ENCODE assay signal across 1 cellular context in the genomic region with DNA sequence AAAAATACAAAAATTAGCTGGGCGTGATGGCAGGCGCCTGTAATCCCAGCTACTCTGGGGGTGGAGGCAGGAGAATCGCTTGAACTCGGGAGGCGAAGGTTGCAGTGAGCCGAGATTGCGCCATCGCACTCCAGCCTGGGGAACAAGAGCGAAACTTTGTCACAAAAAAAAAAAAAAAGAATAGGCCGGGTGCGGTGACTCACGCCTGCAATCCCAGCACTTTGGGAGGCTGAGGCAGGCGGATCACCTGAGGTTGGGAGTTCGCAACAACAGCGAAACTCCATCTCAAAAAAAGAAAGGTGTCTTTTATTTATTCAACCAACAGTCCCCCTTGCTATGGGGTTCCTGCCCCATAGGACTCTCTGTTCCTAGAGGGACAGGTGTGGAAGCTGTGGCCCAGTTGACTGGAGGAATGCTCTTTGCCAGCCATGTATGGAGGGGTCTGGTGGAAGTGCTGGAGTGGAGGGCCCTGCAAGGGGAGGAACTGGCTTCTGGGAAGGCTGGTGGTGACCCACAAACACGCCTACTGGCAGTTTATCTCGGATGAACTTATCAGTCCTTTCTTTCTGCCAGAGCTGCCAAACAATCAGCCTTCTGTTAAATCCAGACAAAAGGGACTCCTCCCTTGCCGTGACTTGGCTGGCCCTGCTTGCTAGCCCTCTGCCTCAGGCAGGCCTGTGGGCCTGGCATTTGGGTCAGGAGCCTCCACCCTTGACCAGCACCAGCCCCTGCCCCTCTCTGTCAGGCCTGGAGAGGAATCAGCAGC.
TF ChIP-seq lines count a peak whose summit lies in the region.

No MANE protein-coding gene starts in this region.

TF ChIP-seq in HepG2, 621 proteins besides CTCF, POLR2A, EP300 and RAD21 (continued from another document and continues in another):
- TF ChIP-seq, protein P1, sequence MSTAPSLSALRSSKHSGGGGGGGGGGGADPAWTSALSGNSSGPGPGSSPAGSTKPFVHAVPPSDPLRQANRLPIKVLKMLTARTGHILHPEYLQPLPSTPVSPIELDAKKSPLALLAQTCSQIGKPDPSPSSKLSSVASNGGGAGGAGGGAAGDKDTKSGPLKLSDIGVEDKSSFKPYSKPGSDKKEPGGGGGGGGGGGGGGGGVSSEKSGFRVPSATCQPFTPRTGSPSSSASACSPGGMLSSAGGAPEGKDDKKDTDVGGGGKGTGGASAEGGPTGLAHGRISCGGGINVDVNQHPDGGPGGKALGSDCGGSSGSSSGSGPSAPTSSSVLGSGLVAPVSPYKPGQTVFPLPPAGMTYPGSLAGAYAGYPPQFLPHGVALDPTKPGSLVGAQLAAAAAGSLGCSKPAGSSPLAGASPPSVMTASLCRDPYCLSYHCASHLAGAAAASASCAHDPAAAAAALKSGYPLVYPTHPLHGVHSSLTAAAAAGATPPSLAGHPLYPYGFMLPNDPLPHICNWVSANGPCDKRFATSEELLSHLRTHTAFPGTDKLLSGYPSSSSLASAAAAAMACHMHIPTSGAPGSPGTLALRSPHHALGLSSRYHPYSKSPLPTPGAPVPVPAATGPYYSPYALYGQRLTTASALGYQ (CRISPR knock-in tag; IDR thresholded peaks at IDR 0.05), result 0 out of 2 replicates have a peak, but pooled peaks have one; percentile 30
- TF ChIP-seq ZBTB1 (CRISPR knock-in tag; IDR thresholded peaks at IDR 0.05; ENCODE audit: borderline replicate concordance) (no peak), CEBPG (CRISPR knock-in tag; IDR thresholded peaks at IDR 0.05) (peak; percentile 83), MAZ (IDR thresholded peaks at IDR 0.05; ENCODE audit: borderline replicate concordance, low read depth, low read length) (no peak), MAZ (CRISPR knock-in tag; IDR thresholded peaks at IDR 0.05; ENCODE audit: low read depth) (no peak), ZBTB42 (CRISPR knock-in tag; IDR thresholded peaks at IDR 0.05) (no peak), PAX8 (CRISPR knock-in tag; IDR thresholded peaks at IDR 0.05; ENCODE audit: borderline replicate concordance) (no peak), TCF12 (IDR thresholded peaks at IDR 0.05) (no peak), TCF12 (CRISPR knock-in tag; IDR thresholded peaks at IDR 0.05) (0 out of 2 replicates have a peak, but pooled peaks have one; percentile 13), ZKSCAN5 (CRISPR knock-in tag; IDR thresholded peaks at IDR 0.05) (no peak), ZNF292 (CRISPR knock-in tag; IDR thresholded peaks at IDR 0.05; ENCODE audit: borderline replicate concordance, low read depth) (no peak), GPN1 (CRISPR knock-in tag; IDR thresholded peaks at IDR 0.05; ENCODE audit: borderline replicate concordance) (no peak), KAT2B (IDR thresholded peaks at IDR 0.05; ENCODE audit: borderline replicate concordance, low read depth, low read length) (no peak), ZNF230 (CRISPR knock-in tag; IDR thresholded peaks at IDR 0.05) (no peak), ZNF343 (CRISPR knock-in tag; IDR thresholded peaks at IDR 0.05) (no peak), ZBTB7B (CRISPR knock-in tag; IDR thresholded peaks at IDR 0.05) (no peak), NR2F2 (IDR thresholded peaks at IDR 0.05; ENCODE audit: borderline replicate concordance, low read depth) (no peak), ZC3H4 (CRISPR knock-in tag; IDR thresholded peaks at IDR 0.05; ENCODE audit: borderline replicate concordance) (no peak), ZNF572 (CRISPR knock-in tag; IDR thresholded peaks at IDR 0.05) (no peak), ZNF350 (CRISPR knock-in tag; IDR thresholded peaks at IDR 0.05; ENCODE audit: borderline replicate concordance, low read depth) (no peak; the same call in 1 of the 2 replicates), ZNF326 (CRISPR knock-in tag; IDR thresholded peaks at IDR 0.05; ENCODE audit: borderline replicate concordance) (no peak), MTA3 (CRISPR knock-in tag; IDR thresholded peaks at IDR 0.05) (no peak), ISX (CRISPR knock-in tag; conservative IDR thresholded peaks at IDR 0.05) (no peak), CEBPB (IDR thresholded peaks at IDR 0.05; ENCODE audit: borderline replicate concordance, low read depth, low read length) (peak; percentile 86), ZNF709 (CRISPR knock-in tag; IDR thresholded peaks at IDR 0.05) (no peak), KAT8 (CRISPR knock-in tag; IDR thresholded peaks at IDR 0.05) (0 out of 2 replicates have a peak, but pooled peaks have one; percentile 31), SRSF9 (IDR thresholded peaks at IDR 0.05; ENCODE audit: borderline replicate concordance, insufficient read depth, low read depth, low read length, poor library complexity, severe bottlenecking) (no peak), THAP11 (CRISPR knock-in tag; IDR thresholded peaks at IDR 0.05) (0 out of 2 replicates have a peak, but pooled peaks have one; percentile 16), MATR3 (CRISPR knock-in tag; IDR thresholded peaks at IDR 0.05) (no peak), ZFP62 (CRISPR knock-in tag; IDR thresholded peaks at IDR 0.05) (no peak), ZNF264 (CRISPR knock-in tag; IDR thresholded peaks at IDR 0.05) (no peak), ZNF282 (IDR thresholded peaks at IDR 0.05; ENCODE audit: partially characterized antibody) (no peak), ISL2 (CRISPR knock-in tag; IDR thresholded peaks at IDR 0.05) (peak; percentile 36; the same call in 1 of the 2 replicates), ZNF567 (CRISPR knock-in tag; IDR thresholded peaks at IDR 0.05; ENCODE audit: borderline replicate concordance) (no peak), NR1H2 (CRISPR knock-in tag; IDR thresholded peaks at IDR 0.05; ENCODE audit: borderline replicate concordance, low read depth) (no peak), ARNT (IDR thresholded peaks at IDR 0.05) (no peak), SMAD1 (CRISPR knock-in tag; IDR thresholded peaks at IDR 0.05; ENCODE audit: borderline replicate concordance, low read depth) (no peak), ZNF558 (CRISPR knock-in tag; IDR thresholded peaks at IDR 0.05; ENCODE audit: borderline replicate concordance) (no peak), SYNCRIP (IDR thresholded peaks at IDR 0.05; ENCODE audit: insufficient read depth, low read depth, low read length) (no peak)
- TF ChIP-seq, protein P2, sequence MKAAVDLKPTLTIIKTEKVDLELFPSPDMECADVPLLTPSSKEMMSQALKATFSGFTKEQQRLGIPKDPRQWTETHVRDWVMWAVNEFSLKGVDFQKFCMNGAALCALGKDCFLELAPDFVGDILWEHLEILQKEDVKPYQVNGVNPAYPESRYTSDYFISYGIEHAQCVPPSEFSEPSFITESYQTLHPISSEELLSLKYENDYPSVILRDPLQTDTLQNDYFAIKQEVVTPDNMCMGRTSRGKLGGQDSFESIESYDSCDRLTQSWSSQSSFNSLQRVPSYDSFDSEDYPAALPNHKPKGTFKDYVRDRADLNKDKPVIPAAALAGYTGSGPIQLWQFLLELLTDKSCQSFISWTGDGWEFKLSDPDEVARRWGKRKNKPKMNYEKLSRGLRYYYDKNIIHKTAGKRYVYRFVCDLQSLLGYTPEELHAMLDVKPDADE (CRISPR knock-in tag; IDR thresholded peaks at IDR 0.05), result no peak
- TF ChIP-seq, protein P3, sequence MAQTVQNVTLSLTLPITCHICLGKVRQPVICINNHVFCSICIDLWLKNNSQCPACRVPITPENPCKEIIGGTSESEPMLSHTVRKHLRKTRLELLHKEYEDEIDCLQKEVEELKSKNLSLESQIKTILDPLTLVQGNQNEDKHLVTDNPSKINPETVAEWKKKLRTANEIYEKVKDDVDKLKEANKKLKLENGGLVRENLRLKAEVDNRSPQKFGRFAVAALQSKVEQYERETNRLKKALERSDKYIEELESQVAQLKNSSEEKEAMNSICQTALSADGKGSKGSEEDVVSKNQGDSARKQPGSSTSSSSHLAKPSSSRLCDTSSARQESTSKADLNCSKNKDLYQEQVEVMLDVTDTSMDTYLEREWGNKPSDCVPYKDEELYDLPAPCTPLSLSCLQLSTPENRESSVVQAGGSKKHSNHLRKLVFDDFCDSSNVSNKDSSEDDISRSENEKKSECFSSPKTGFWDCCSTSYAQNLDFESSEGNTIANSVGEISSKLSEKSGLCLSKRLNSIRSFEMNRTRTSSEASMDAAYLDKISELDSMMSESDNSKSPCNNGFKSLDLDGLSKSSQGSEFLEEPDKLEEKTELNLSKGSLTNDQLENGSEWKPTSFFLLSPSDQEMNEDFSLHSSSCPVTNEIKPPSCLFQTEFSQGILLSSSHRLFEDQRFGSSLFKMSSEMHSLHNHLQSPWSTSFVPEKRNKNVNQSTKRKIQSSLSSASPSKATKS (CRISPR knock-in tag; IDR thresholded peaks at IDR 0.05), result no peak
- TF ChIP-seq, protein P4, sequence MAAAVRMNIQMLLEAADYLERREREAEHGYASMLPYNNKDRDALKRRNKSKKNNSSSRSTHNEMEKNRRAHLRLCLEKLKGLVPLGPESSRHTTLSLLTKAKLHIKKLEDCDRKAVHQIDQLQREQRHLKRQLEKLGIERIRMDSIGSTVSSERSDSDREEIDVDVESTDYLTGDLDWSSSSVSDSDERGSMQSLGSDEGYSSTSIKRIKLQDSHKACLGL (CRISPR knock-in tag; IDR thresholded peaks at IDR 0.05), result 0 out of 2 replicates have a peak, but pooled peaks have one; percentile 54
- TF ChIP-seq, protein P5, sequence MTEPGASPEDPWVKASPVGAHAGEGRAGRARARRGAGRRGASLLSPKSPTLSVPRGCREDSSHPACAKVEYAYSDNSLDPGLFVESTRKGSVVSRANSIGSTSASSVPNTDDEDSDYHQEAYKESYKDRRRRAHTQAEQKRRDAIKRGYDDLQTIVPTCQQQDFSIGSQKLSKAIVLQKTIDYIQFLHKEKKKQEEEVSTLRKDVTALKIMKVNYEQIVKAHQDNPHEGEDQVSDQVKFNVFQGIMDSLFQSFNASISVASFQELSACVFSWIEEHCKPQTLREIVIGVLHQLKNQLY (CRISPR knock-in tag; IDR thresholded peaks at IDR 0.05), result no peak
- TF ChIP-seq, protein P6, sequence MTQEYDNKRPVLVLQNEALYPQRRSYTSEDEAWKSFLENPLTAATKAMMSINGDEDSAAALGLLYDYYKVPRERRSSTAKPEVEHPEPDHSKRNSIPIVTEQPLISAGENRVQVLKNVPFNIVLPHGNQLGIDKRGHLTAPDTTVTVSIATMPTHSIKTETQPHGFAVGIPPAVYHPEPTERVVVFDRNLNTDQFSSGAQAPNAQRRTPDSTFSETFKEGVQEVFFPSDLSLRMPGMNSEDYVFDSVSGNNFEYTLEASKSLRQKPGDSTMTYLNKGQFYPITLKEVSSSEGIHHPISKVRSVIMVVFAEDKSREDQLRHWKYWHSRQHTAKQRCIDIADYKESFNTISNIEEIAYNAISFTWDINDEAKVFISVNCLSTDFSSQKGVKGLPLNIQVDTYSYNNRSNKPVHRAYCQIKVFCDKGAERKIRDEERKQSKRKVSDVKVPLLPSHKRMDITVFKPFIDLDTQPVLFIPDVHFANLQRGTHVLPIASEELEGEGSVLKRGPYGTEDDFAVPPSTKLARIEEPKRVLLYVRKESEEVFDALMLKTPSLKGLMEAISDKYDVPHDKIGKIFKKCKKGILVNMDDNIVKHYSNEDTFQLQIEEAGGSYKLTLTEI (CRISPR knock-in tag; conservative IDR thresholded peaks at IDR 0.05), result no peak
- TF ChIP-seq, protein P7, sequence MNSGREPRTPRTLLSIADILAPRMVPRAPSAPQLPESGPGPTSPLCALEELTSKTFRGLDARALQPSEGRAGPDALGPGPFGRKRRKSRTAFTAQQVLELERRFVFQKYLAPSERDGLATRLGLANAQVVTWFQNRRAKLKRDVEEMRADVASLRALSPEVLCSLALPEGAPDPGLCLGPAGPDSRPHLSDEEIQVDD (CRISPR knock-in tag; IDR thresholded peaks at IDR 0.05; ENCODE audit: borderline replicate concordance), result no peak
- TF ChIP-seq, protein P8, sequence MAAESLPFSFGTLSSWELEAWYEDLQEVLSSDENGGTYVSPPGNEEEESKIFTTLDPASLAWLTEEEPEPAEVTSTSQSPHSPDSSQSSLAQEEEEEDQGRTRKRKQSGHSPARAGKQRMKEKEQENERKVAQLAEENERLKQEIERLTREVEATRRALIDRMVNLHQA (CRISPR knock-in tag; IDR thresholded peaks at IDR 0.05), result no peak
- TF ChIP-seq, protein P9, sequence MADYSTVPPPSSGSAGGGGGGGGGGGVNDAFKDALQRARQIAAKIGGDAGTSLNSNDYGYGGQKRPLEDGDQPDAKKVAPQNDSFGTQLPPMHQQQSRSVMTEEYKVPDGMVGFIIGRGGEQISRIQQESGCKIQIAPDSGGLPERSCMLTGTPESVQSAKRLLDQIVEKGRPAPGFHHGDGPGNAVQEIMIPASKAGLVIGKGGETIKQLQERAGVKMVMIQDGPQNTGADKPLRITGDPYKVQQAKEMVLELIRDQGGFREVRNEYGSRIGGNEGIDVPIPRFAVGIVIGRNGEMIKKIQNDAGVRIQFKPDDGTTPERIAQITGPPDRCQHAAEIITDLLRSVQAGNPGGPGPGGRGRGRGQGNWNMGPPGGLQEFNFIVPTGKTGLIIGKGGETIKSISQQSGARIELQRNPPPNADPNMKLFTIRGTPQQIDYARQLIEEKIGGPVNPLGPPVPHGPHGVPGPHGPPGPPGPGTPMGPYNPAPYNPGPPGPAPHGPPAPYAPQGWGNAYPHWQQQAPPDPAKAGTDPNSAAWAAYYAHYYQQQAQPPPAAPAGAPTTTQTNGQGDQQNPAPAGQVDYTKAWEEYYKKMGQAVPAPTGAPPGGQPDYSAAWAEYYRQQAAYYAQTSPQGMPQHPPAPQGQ (CRISPR knock-in tag; IDR thresholded peaks at IDR 0.05; ENCODE audit: borderline replicate concordance), result no peak
- TF ChIP-seq, protein P10, sequence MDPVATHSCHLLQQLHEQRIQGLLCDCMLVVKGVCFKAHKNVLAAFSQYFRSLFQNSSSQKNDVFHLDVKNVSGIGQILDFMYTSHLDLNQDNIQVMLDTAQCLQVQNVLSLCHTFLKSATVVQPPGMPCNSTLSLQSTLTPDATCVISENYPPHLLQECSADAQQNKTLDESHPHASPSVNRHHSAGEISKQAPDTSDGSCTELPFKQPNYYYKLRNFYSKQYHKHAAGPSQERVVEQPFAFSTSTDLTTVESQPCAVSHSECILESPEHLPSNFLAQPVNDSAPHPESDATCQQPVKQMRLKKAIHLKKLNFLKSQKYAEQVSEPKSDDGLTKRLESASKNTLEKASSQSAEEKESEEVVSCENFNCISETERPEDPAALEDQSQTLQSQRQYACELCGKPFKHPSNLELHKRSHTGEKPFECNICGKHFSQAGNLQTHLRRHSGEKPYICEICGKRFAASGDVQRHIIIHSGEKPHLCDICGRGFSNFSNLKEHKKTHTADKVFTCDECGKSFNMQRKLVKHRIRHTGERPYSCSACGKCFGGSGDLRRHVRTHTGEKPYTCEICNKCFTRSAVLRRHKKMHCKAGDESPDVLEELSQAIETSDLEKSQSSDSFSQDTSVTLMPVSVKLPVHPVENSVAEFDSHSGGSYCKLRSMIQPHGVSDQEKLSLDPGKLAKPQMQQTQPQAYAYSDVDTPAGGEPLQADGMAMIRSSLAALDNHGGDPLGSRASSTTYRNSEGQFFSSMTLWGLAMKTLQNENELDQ (CRISPR knock-in tag; IDR thresholded peaks at IDR 0.05; ENCODE audit: borderline replicate concordance), result no peak
- TF ChIP-seq, protein P11, sequence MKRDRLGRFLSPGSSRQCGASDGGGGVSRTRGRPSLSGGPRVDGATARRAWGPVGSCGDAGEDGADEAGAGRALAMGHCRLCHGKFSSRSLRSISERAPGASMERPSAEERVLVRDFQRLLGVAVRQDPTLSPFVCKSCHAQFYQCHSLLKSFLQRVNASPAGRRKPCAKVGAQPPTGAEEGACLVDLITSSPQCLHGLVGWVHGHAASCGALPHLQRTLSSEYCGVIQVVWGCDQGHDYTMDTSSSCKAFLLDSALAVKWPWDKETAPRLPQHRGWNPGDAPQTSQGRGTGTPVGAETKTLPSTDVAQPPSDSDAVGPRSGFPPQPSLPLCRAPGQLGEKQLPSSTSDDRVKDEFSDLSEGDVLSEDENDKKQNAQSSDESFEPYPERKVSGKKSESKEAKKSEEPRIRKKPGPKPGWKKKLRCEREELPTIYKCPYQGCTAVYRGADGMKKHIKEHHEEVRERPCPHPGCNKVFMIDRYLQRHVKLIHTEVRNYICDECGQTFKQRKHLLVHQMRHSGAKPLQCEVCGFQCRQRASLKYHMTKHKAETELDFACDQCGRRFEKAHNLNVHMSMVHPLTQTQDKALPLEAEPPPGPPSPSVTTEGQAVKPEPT (CRISPR knock-in tag; IDR thresholded peaks at IDR 0.05; ENCODE audit: low read depth), result no peak
